8 cellular contexts compared by ENCODE assay signal in genomic region chr6:106098383-106099234, GRCh38. TPM values are rescaled to one million over a fixed set of nuclear protein-coding genes. Genes with fewer than 3 reads are reported as not detected.
DNase-seq lines count a peak whose midpoint lies in the region; ATAC-seq and TF ChIP-seq lines count a peak whose summit lies in the region.

No MANE protein-coding gene starts in this region.

- H3K27me3 ChIP-seq in AG04450 (ENCODE audit: control insufficient read depth, insufficient read depth, low read length) (no peaks in the 10 kb centered on the region), OCI-LY1 (ENCODE audit: insufficient read depth, low read length) (0 out of 2 replicates have a peak, but pooled peaks cover 4% of the 10 kb centered on the region)

- no peak overlapping the region for H2AFZ ChIP-seq in OCI-LY1 (ENCODE audit: low read length)

- peak overlapping the region; percentile 90 for H3K4me3 Mint-ChIP-seq in activated T-helper 17 cell treated with anti-CD3 and anti-CD28 coated beads, Interleukin-2, amount 50 U/mL, for 72 hours

- H3K4me1 Mint-ChIP-seq in activated T-helper 17 cell treated with anti-CD3 and anti-CD28 coated beads, Interleukin-2, amount 50 U/mL, for 72 hours, result peaks cover 26% of the 10 kb centered on the region

- TF ChIP-seq CTCF in AG04450 (IDR thresholded peaks at IDR 0.05; ENCODE audit: low read depth, low read length) (no peak), OCI-LY1 (IDR thresholded peaks at IDR 0.05; ENCODE audit: low read length) (no peak)

- CTCF ChIA-PET in AG04450 (lab: Charles Lee), result interaction anchor here (0.9 kb wide), 1 partner anchor 9 kb away, joined by 3 read pairs; no protein-coding TSS in a partner anchor

- H3K27me3 Mint-ChIP-seq in activated T-helper 17 cell treated with anti-CD3 and anti-CD28 coated beads, Interleukin-2, amount 50 U/mL, for 72 hours, result no peaks in the 10 kb centered on the region

- H3K9me3 ChIP-seq in AG04450 (ENCODE audit: control insufficient read depth, insufficient read depth, low read length) (no peaks in the 10 kb centered on the region), OCI-LY1 (ENCODE audit: low read length) (no peaks in the 10 kb centered on the region)

- intact Hi-C loops in left cardiac atrium (cut with DNase I), result no loop called here

- peak overlapping the region; percentile 66 for H3K4me2 ChIP-seq in OCI-LY1 (ENCODE audit: low read length)

- no peaks in the 10 kb centered on the region for H3K9me3 Mint-ChIP-seq in activated T-helper 17 cell treated with anti-CD3 and anti-CD28 coated beads, Interleukin-2, amount 50 U/mL, for 72 hours

- H3K27ac ChIP-seq in AG04450 (ENCODE audit: low read depth, low read length), result peak overlapping the region; percentile 90
- H3K27ac ChIP-seq in OCI-LY1 (ENCODE audit: low read depth, low read length, poor library complexity, severe bottlenecking), result no peak overlapping the region

- DNase-seq in AG04450 (ENCODE audit: low read depth, low spot score) (no peak), left cardiac atrium (peak; percentile 30), cortex of kidney (lab: John Stamatoyannopoulos, UW) (no peak), NCI-H1694 (lab: John Stamatoyannopoulos, UW) (no peak)
- peak; percentile 50 to 77 (median 62) for DNase-seq in stimulated activated CD4-positive, alpha-beta T cell treated with anti-CD3 and anti-CD28 coated beads, Interleukin-1b, Interleukin-23, amount 100 ng/mL, for 24 hours (ENCODE audit: low read depth in 4 of 4, low spot score in 1 of 4)

- no peak overlapping the region for H3K9ac ChIP-seq in OCI-LY1 (ENCODE audit: low read length)

- POLR2A ChIA-PET in AG04450 (lab: Yijun Ruan, JAX), result interaction anchor here (0.6 to 1.4 kb wide), 2 partner anchors 12 to 104 kb away, joined by 4 to 6 read pairs; no protein-coding TSS in a partner anchor

- peak; percentile 32 for ATAC-seq in GM21576 (IDR thresholded peaks at IDR 0.05; ENCODE audit: unreplicated experiment)
- ATAC-seq in activated T-helper 17 cell treated with anti-CD3 and anti-CD28 coated beads, Interleukin-2, amount 50 U/mL, for 72 hours (replicated peaks), result peak; percentile 73
- peak; percentile 73 to 75 for ATAC-seq in left cardiac atrium

- no peaks in the 10 kb centered on the region for H3K36me3 ChIP-seq in OCI-LY1 (ENCODE audit: insufficient read depth, low read length)

- H3K27ac Mint-ChIP-seq in activated T-helper 17 cell treated with anti-CD3 and anti-CD28 coated beads, Interleukin-2, amount 50 U/mL, for 72 hours, result peak overlapping the region; percentile 95

- peaks cover 100% of the 10 kb centered on the region for H3K36me3 Mint-ChIP-seq in activated T-helper 17 cell treated with anti-CD3 and anti-CD28 coated beads, Interleukin-2, amount 50 U/mL, for 72 hours (ENCODE audit: low read depth)

- H3K4me3 ChIP-seq in AG04450 (ENCODE audit: low read depth, low read length), result peak overlapping the region; percentile 59
- H3K4me3 ChIP-seq in OCI-LY1 (ENCODE audit: low read depth, low read length, poor library complexity, severe bottlenecking), result peak overlapping the region; percentile 49

- H3F3A ChIP-seq in OCI-LY1 (ENCODE audit: insufficient read depth, low read length), result no peaks in the 10 kb centered on the region

- H3K79me2 ChIP-seq in OCI-LY1 (ENCODE audit: insufficient read depth, low read length), result no peaks in the 10 kb centered on the region

- H3K9me2 ChIP-seq in OCI-LY1 (ENCODE audit: low read depth, low read length), result no peaks in the 10 kb centered on the region

- no peaks in the 10 kb centered on the region for H4K20me1 ChIP-seq in OCI-LY1 (ENCODE audit: insufficient read depth, low read length)

- peaks cover 23% of the 10 kb centered on the region for H3K4me1 ChIP-seq in OCI-LY1 (ENCODE audit: insufficient read depth, low read length, severe bottlenecking)

RNA-seq across cellular contexts. Expression of gene PRDM1, which starts 12.5 kb away (rescaled TPM):
- 3.4 and 3.7 TPM in 2 replicates for polyA plus RNA-seq in AG04450 (2011; rRNA removed)
- 9.1 TPM in 2 replicates for polyA minus RNA-seq in AG04450 (2011; rRNA and poly(A)+ RNA removed)
- total RNA-seq in activated T-helper 17 cell treated with anti-CD3 and anti-CD28 coated beads, Interleukin-2, amount 50 U/mL, for 72 hours, result 100 to 1,000 TPM; 138 to 149 TPM
- 1 to 10 TPM; 1.1 to 2.3 TPM for total RNA-seq in left cardiac atrium

Comparison
In these comparisons a context has a peak if more than half of its experiments do, and no peak if none do; other contexts are left out.
1. DNase-seq: peak in left cardiac atrium (single experiment) and stimulated activated CD4-positive, alpha-beta T cell treated with anti-CD3 and anti-CD28 coated beads, Interleukin-1b, Interleukin-23, amount 100 ng/mL, for 24 hours (4 of 4); none in AG04450 (single experiment), cortex of kidney (single experiment) and NCI-H1694 (single experiment).
2. RNA of gene PRDM1, which starts 12.5 kb away (total RNA-seq): 138 to 149 TPM in activated T-helper 17 cell treated with anti-CD3 and anti-CD28 coated beads, Interleukin-2, amount 50 U/mL, for 72 hours; 1.1 to 2.3 TPM in left cardiac atrium; every median in the first group is over 10 times any median in the second.
3. Peak in every context shown above with its lines, with median percentiles within 50 percentile points of each other: ATAC-seq.